Comparison of ENCODE assay signal across 8 cellular contexts in genomic region chr19:41325640-41325946, GRCh38. TPM values are rescaled to one million over a fixed set of nuclear protein-coding genes. Genes with fewer than 3 reads are reported as not detected.
DNase-seq lines count a peak whose midpoint lies in the region; ATAC-seq and TF ChIP-seq lines count a peak whose summit lies in the region.

No MANE protein-coding gene starts in this region.

- H3K4me3 ChIP-seq in heart right ventricle (peak overlapping the region in 9 of 10 donors; percentile 18 to 50 (median 40)), urinary bladder (ENCODE audit: low read depth, low read length) (peak overlapping the region; percentile 16)
- H3K4me3 ChIP-seq in effector memory CD4-positive, alpha-beta T cell (ENCODE audit: insufficient read depth, low read depth, low read length, poor library complexity, severe bottlenecking) = no peak overlapping the region

- H3K9me3 ChIP-seq in heart right ventricle = no peaks in the 10 kb centered on the region
- H3K9me3 ChIP-seq in effector memory CD4-positive, alpha-beta T cell (ENCODE audit: control insufficient read depth, low read length) = no peaks in the 10 kb centered on the region

- no peaks in the 10 kb centered on the region for H3K9me3 Mint-ChIP-seq in naive thymus-derived CD8-positive, alpha-beta T cell

- WGBS in heart right ventricle, 2 donors = 7 to 9% methylated on average over 10 of the region's 10 CpGs
- 9% methylated on average over 10 of the region's 10 CpGs for WGBS in urinary bladder

- peaks cover 0 to 49% (median 8%) of the 10 kb centered on the region in 3 donors for H3K36me3 Mint-ChIP-seq in naive thymus-derived CD8-positive, alpha-beta T cell

- H3K27me3 Mint-ChIP-seq in naive thymus-derived CD8-positive, alpha-beta T cell = peaks cover 0 to 2% (median 0%) of the 10 kb centered on the region in 5 donors

- no peak for TF ChIP-seq CTCF in heart right ventricle (IDR thresholded peaks at IDR 0.05)

- H3K27ac ChIP-seq in heart right ventricle (peak overlapping the region; percentile 82 to 96 (median 90)), urinary bladder (ENCODE audit: low read depth) (peak overlapping the region; percentile 79)
- peak overlapping the region; percentile 87 for H3K27ac ChIP-seq in effector memory CD4-positive, alpha-beta T cell (ENCODE audit: insufficient read depth, low read length, poor library complexity, severe bottlenecking)

- H3K36me3 ChIP-seq in heart right ventricle (peaks cover 0 to 52% (median 2%) of the 10 kb centered on the region in 9 donors), urinary bladder (ENCODE audit: insufficient read depth) (no peaks in the 10 kb centered on the region)
- H3K36me3 ChIP-seq in effector memory CD4-positive, alpha-beta T cell (ENCODE audit: control insufficient read depth, insufficient read depth, low read length) = peaks cover 18% of the 10 kb centered on the region

- intact Hi-C loops in heart right ventricle (cut with DNase I) = loop anchor here in 4 of 10 donors (2.0 to 10.0 kb wide), 4 partner anchors 27 to 249 kb away; partner anchors contain the start of genes CEACAM21 (in 1 of the 4), DMAC2 (in 1 of the 4) and TGFB1 (in 1 of the 4)
- intact Hi-C loops in Right ventricle myocardium superior (cut with DNase I) = no loop called here

- H3K4me1 Mint-ChIP-seq in naive thymus-derived CD8-positive, alpha-beta T cell = peaks cover 49 to 78% (median 72%) of the 10 kb centered on the region in 4 donors

- peak overlapping the region in 9 of 10 donors; percentile 69 to 97 (median 91) for H3K27ac Mint-ChIP-seq in naive thymus-derived CD8-positive, alpha-beta T cell

- POLR2A ChIA-PET in naive thymus-derived CD8-positive, alpha-beta T cell (lab: Charles Lee) = interaction anchor here (0.7 to 6.1 kb wide), 4 partner anchors 12 to 62 kb away, joined by 5 to 71 read pairs (median 27); partner anchors contain the start of genes HNRNPUL1 and TGFB1

- H3K27me3 ChIP-seq in heart right ventricle = no peaks in the 10 kb centered on the region
- no peaks in the 10 kb centered on the region for H3K27me3 ChIP-seq in effector memory CD4-positive, alpha-beta T cell (replicated peaks; ENCODE audit: control insufficient read depth, insufficient read depth, low read length, poor library complexity, severe bottlenecking)

- peak overlapping the region in 1 of 10 donors; percentile 4 for H3K4me3 Mint-ChIP-seq in naive thymus-derived CD8-positive, alpha-beta T cell

- DNase-seq in heart right ventricle (no peak), Right ventricle myocardium superior (no peak), NCI-H526 treated with DMSO at 0.1 percent for 48 hours (lab: John Stamatoyannopoulos, UW) (no peak), ecto neural progenitor cell (ENCODE audit: low spot score) (no peak)
- DNase-seq in effector memory CD4-positive, alpha-beta T cell = no peak
- no peak for DNase-seq in naive thymus-derived CD8-positive, alpha-beta T cell

- H3K4me1 ChIP-seq in heart right ventricle (peaks cover 49 to 96% (median 78%) of the 10 kb centered on the region in 9 donors), urinary bladder (ENCODE audit: insufficient read depth) (no peaks in the 10 kb centered on the region)
- H3K4me1 ChIP-seq in effector memory CD4-positive, alpha-beta T cell (ENCODE audit: control insufficient read depth, insufficient read depth, low read length, poor library complexity, severe bottlenecking) = peaks cover 40% of the 10 kb centered on the region

- ATAC-seq in heart right ventricle = no peak
- no peak for ATAC-seq in Right ventricle myocardium superior (ENCODE audit: poor library complexity)
- no peak for ATAC-seq in naive thymus-derived CD8-positive, alpha-beta T cell
- no peak for ATAC-seq in HG02884 (IDR thresholded peaks at IDR 0.05; ENCODE audit: unreplicated experiment)

RNA-seq across cellular contexts. Expression of gene CCDC97, which starts 15.6 kb away (rescaled TPM):
- 10 to 100 TPM; 12.6 to 19.2 (median 16.4) TPM for total RNA-seq in heart right ventricle
- polyA plus RNA-seq in heart right ventricle = 10 to 100 TPM; 11.3 to 11.5 TPM
- total RNA-seq in Right ventricle myocardium superior = 14.3 TPM
- total RNA-seq in naive thymus-derived CD8-positive, alpha-beta T cell = 10 to 100 TPM; 46.6 to 49.1 TPM
- polyA plus RNA-seq in naive thymus-derived CD8-positive, alpha-beta T cell = 10 to 100 TPM; 15.6 to 25.0 (median 24.6) TPM
- 7.2 TPM for total RNA-seq in urinary bladder
- polyA plus RNA-seq in urinary bladder = 18.0 TPM

RNA-seq across cellular contexts. Expression of gene TGFB1, which starts 28.1 kb away (rescaled TPM):
- 10 to 100 TPM in 8 of 10 donors, 1 to 10 TPM in 2; 9.7 to 44.9 (median 13.2) TPM for total RNA-seq in heart right ventricle
- polyA plus RNA-seq in heart right ventricle = 10 to 100 TPM; 14.0 to 19.9 TPM
- total RNA-seq in Right ventricle myocardium superior = 13.1 TPM
- 10 to 100 TPM; 83.6 to 85.6 TPM for total RNA-seq in naive thymus-derived CD8-positive, alpha-beta T cell
- polyA plus RNA-seq in naive thymus-derived CD8-positive, alpha-beta T cell = 10 to 100 TPM; 30.5 to 45.4 (median 34.5) TPM
- total RNA-seq in urinary bladder = 9.2 TPM
- 58.9 TPM for polyA plus RNA-seq in urinary bladder

RNA-seq across cellular contexts. Expression of gene B9D2, which starts 38.4 kb away (rescaled TPM):
- 1 to 10 TPM in 9 of 10 donors, under 1 TPM in 1; 1.00 to 5.8 (median 2.3) TPM for total RNA-seq in heart right ventricle
- 10 to 100 TPM in 1 of 2 donors, 1 to 10 TPM in 1; 2.5 to 12.6 TPM for polyA plus RNA-seq in heart right ventricle
- total RNA-seq in Right ventricle myocardium superior = 2.6 TPM
- total RNA-seq in naive thymus-derived CD8-positive, alpha-beta T cell = 10 to 100 TPM; 15.0 to 17.3 TPM
- polyA plus RNA-seq in naive thymus-derived CD8-positive, alpha-beta T cell = 10 to 100 TPM; 12.6 to 20.9 (median 19.8) TPM
- 1.9 TPM for total RNA-seq in urinary bladder
- 10.0 TPM for polyA plus RNA-seq in urinary bladder

RNA-seq across cellular contexts. Expression of gene TMEM91, which starts 50.7 kb away (rescaled TPM):
- total RNA-seq in heart right ventricle = 1 to 10 TPM; 1.2 to 4.7 (median 2.0) TPM
- 10 to 100 TPM in 1 of 2 donors, 1 to 10 TPM in 1; 3.8 to 11.3 TPM for polyA plus RNA-seq in heart right ventricle
- total RNA-seq in Right ventricle myocardium superior = 3.5 TPM
- 1 to 10 TPM; 9.9 TPM for total RNA-seq in naive thymus-derived CD8-positive, alpha-beta T cell
- 1 to 10 TPM; 3.6 to 8.3 (median 5.0) TPM for polyA plus RNA-seq in naive thymus-derived CD8-positive, alpha-beta T cell
- 6.6 TPM for total RNA-seq in urinary bladder
- 36.2 TPM for polyA plus RNA-seq in urinary bladder
